In the genomic region with DNA sequence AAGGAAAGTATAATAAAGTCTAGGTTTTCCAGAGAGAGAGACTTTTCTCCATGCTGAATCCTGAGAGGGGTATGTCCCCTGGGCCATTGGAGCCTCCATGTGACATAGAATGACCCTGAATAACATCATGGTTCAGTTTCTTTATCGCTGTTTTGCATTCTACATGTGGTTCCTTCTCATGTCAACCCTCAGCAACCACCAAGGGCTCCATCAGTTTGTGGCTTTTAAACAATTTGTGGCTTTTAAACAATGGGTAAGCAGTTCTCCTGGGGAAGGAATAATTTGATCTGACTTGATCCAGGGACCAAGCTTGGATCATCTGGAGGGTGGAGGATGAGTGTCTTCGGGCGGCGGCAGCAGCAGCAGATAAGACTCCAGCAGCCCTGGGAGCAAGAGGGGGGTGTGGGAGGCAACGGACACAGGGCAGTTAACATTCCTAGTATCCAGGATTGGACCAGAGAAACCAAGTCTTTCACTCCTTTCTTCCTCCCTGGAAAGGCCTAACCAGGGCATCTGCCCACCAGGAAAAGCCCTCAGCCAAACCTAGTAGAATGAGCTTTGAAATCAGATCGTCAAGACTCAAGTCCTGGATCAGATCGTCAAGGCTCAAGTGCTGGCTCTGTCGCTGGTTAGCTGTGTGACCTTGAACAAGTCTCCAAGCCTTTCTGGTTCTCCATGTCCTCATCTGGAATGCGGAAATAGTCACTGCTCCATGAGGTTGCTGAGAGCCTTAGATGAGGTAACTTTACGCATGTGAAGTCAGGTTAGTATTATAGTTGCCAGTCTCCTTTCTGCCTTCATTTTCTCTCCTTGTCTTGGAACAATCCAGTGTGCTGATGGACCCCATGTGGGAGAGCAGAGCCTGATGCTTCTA, we compare ENCODE assay signal across 15 cellular contexts.
"Had no signal": no experiment of that assay in that cellular context is flagged by ENCODE, and none has a peak within 500 bp of the region (broad histone marks: within the 10 kb centered on the region; RNA-seq: fewer than 3 reads in every experiment).

No MANE protein-coding gene starts in this region.

- H3K36me3 ChIP-seq: adrenal gland, cardiac muscle cell, esophagus muscularis mucosa, gastroesophageal sphincter, heart left ventricle, ovary, suprapubic skin had no signal

- H3K27ac ChIP-seq: adrenal gland, cardiac muscle cell, esophagus muscularis mucosa, gastroesophageal sphincter, heart left ventricle, ovary, suprapubic skin had no signal

- H3K9me3 ChIP-seq: adrenal gland, esophagus muscularis mucosa, gastroesophageal sphincter, heart left ventricle, ovary, suprapubic skin had no signal

- H3K27me3 ChIP-seq: adrenal gland, cardiac muscle cell, esophagus muscularis mucosa, gastroesophageal sphincter, heart left ventricle, ovary, suprapubic skin had no signal

- ATAC-seq: activated naive CD4-positive, alpha-beta T cell treated with anti-CD3 and anti-CD28 coated beads, Interleukin-2, amount 50 U/mL, for 72 hours; gastroesophageal sphincter; heart left ventricle; naive thymus-derived CD8-positive, alpha-beta T cell had no signal

- H3K4me3 ChIP-seq: adrenal gland, cardiac muscle cell, esophagus muscularis mucosa, gastroesophageal sphincter, heart left ventricle, ovary, suprapubic skin had no signal

- DNase-seq: activated CD4-positive, alpha-beta T cell treated with anti-CD3 and anti-CD28 coated beads, Interleukin-2, amount 50 U/mL, for 4 hours; activated gamma-delta T cell; effector CD8-positive, alpha-beta T cell; heart left ventricle; immature natural killer cell; naive thymus-derived CD8-positive, alpha-beta T cell; ovary; T-helper 1 cell; T1000 had no signal
